ENCODE assay signal across 8 cellular contexts in the genomic region with DNA sequence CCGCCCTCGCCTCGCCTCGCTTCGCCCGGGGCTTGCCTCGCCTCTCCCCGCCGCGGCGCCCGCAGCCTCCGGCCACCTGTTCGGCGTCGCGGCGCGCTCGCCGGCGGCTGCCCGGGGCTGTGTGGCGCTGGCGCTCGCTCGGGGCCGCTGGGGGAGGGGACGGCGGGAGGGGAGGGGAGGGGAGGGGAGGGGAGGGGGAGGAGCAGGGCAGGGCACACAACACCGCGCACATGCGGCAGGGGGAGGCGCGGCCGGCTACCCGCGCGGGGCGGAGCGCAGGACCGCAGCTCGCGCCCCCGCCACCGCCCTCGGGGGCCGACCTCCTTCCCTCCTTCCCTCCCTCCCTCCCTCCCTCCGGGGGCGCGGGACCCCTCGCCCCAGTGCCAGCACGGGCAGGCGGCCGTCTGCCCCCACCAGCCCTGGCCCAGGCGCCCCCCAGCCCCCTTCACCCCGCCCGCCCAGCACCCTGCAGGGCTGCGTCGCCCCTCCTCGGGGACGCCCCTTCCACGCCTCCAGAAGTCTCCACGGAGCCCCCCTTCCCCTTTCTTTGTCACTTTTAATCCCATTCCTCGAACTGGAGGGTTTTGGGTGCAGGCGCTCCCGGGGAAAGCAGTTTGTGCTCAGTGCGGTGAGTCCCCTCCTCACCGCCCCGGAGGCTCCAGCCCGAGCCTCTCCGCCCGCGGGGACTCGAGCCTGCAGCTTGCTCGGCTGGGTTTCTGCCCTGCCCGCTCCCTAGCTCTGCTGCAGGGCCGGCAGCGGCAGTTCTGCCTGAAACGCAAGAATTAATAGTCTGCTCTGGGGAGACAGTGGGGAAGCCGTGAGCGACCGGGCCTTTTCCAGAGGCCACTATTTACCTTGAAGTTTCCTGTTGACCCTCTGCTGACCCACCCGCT. TPM values are rescaled to one million over a fixed set of nuclear protein-coding genes. Genes with fewer than 3 reads are reported as not detected.
DNase-seq lines count a peak whose midpoint lies in the region; ATAC-seq and TF ChIP-seq lines count a peak whose summit lies in the region.

A gene (minus strand): TSS at position 123 of the 893 bp plus-strand sequence. CDS start 301 bp downstream, outside the sequence.

- peaks cover 31% of the 10 kb centered on the region for H3K4me1 ChIP-seq in HUES6 (ENCODE audit: control insufficient read depth, insufficient read depth, low read length)
- H3K4me1 ChIP-seq in uterus, result peaks cover 4 to 13% of the 10 kb centered on the region in 2 donors

- peak in 1 of 4 experiments; percentile 8 for TF ChIP-seq CTCF in uterus (IDR thresholded peaks at IDR 0.05)

- intact Hi-C loops in uterus (cut with DNase I; ENCODE audit: low total_unique reads), result loop anchor here (10.0 kb wide), 1 partner anchor 131 kb away; no protein-coding TSS in a partner anchor

- peak; percentile 63 for DNase-seq in Ammon's horn (ENCODE audit: low spot score)
- DNase-seq in T1000 (lab: John Stamatoyannopoulos, UW), result peak; percentile 33
- peak; percentile 58 to 63 for DNase-seq in erythroblast (lab: John Stamatoyannopoulos, UW)
- peak; percentile 45 for DNase-seq in mucosa of gallbladder (ENCODE audit: low spot score)
- peak; percentile 60 to 66 for DNase-seq in uterus

- peak within 1 kb of the TSS; percentile 90 for H3K9ac ChIP-seq in HUES6 (ENCODE audit: low read length)

- H3K27ac ChIP-seq in HUES6 (ENCODE audit: low read depth, low read length), result peak within 1 kb of the TSS; percentile 87
- peak within 1 kb of the TSS; percentile 88 to 95 for H3K27ac ChIP-seq in uterus

- TF ChIP-seq POLR2A in erythroblast (IDR thresholded peaks at IDR 0.05; ENCODE audit: low read length) (no peak), uterus (IDR thresholded peaks at IDR 0.05) (peak in 1 of 2 donors; percentile 12)

- H3K27me3 ChIP-seq in HUES6 (ENCODE audit: control insufficient read depth, insufficient read depth, low read length) (peaks cover 20% of the 10 kb centered on the region), uterus (no peaks in the 10 kb centered on the region)

- H3K4me3 ChIP-seq in HUES6 (ENCODE audit: low read depth, low read length), result peak within 1 kb of the TSS; percentile 70
- H3K4me3 ChIP-seq in uterus, result peak within 1 kb of the TSS; percentile 56 to 94

- H3K36me3 ChIP-seq in HUES6 (ENCODE audit: control insufficient read depth, insufficient read depth, low read length), result no peaks in the 10 kb centered on the region
- H3K36me3 ChIP-seq in uterus, result no peaks in the 10 kb centered on the region

- H3K9me3 ChIP-seq in HUES6 (ENCODE audit: control insufficient read depth, insufficient read depth, low read depth, low read length), result no peaks in the 10 kb centered on the region
- H3K9me3 ChIP-seq in uterus, result no peaks in the 10 kb centered on the region

- peak; percentile 60 for ATAC-seq in GM18907 (IDR thresholded peaks at IDR 0.05; ENCODE audit: unreplicated experiment)
- no peak for ATAC-seq in GM18858 (IDR thresholded peaks at IDR 0.05; ENCODE audit: unreplicated experiment)

RNA-seq across cellular contexts. Expression of the gene that starts here (rescaled TPM):
- total RNA-seq in mucosa of gallbladder (39.6 TPM), uterus (10 to 100 TPM; 42.1 to 96.1 (median 51.5) TPM)
